ENCODE assay signal across 9 cellular contexts in genomic region chr13:97257800-97258799, GRCh38. TPM values are rescaled to one million over a fixed set of nuclear protein-coding genes. Genes with fewer than 3 reads are reported as not detected.
DNase-seq lines count a peak whose midpoint lies in the region; ATAC-seq, FAIRE-seq and TF ChIP-seq lines count a peak whose summit lies in the region.
"Had no signal": no experiment of that assay in that cellular context is flagged by ENCODE, and none has a peak within 500 bp of the region (broad histone marks: within the 10 kb centered on the region; RNA-seq: fewer than 3 reads in every experiment).

No MANE protein-coding gene starts in this region.

- H3K27ac ChIP-seq in kidney (ENCODE audit: low read depth in 2 of 2, low read length in 2 of 2) (peak overlapping the region; percentile 26 to 79), thyroid gland (peak overlapping the region in 2 of 3 donors; percentile 21 to 49)

- no peaks in the 10 kb centered on the region for H3K27me3 ChIP-seq in H7 (ENCODE audit: control insufficient read depth, insufficient read depth, low read length)
- no peaks in the 10 kb centered on the region for H3K27me3 ChIP-seq in thyroid gland

- H3K4me3 ChIP-seq in H7 (ENCODE audit: insufficient read depth, low read depth, low read length), result no peak overlapping the region
- no peak overlapping the region for H3K4me3 ChIP-seq in kidney (ENCODE audit: low read length in 2 of 2)
- no peak overlapping the region for H3K4me3 ChIP-seq in thyroid gland (replicated peaks in 1 of 3)

- H3K4me3 Mint-ChIP-seq in MCF 10A (ENCODE audit: unreplicated experiment), result peak overlapping the region; percentile 56
- H3K4me3 Mint-ChIP-seq: brain had no signal

- POLR2A ChIA-PET in MCF 10A (lab: Yijun Ruan, JAX), result interaction anchor here (0.6 to 8.5 kb wide), 14 partner anchors 9 to 1742 kb away, joined by 3 to 423 read pairs (median 4); partner anchors contain the start of genes MBNL2 and RAP2A

- no peaks in the 10 kb centered on the region for H3K36me3 ChIP-seq in H7 (replicated peaks; ENCODE audit: control insufficient read depth, insufficient read depth, low read length)
- no peaks in the 10 kb centered on the region for H3K36me3 ChIP-seq in kidney (ENCODE audit: control insufficient read depth in 1 of 2, insufficient read depth in 2 of 2, low read length in 2 of 2)
- no peaks in the 10 kb centered on the region for H3K36me3 ChIP-seq in thyroid gland

- no peak for TF ChIP-seq POLR2A in thyroid gland (IDR thresholded peaks at IDR 0.05)

- TF ChIP-seq CTCF in MCF 10A (IDR thresholded peaks at IDR 0.05; ENCODE audit: unreplicated experiment) (no peak), kidney (IDR thresholded peaks at IDR 0.05; ENCODE audit: borderline replicate concordance, extremely low read depth, insufficient read depth) (no peak), thyroid gland (IDR thresholded peaks at IDR 0.05) (no peak)

- H3K9me3 Mint-ChIP-seq in MCF 10A (ENCODE audit: unreplicated experiment), result no peaks in the 10 kb centered on the region

- H3K27ac Mint-ChIP-seq in MCF 10A (ENCODE audit: low read depth, unreplicated experiment), result peak overlapping the region; percentile 96

- peak; percentile 62 for FAIRE-seq in kidney (lab: Jason Lieb, UNC)

- CTCF ChIA-PET in MCF 10A (lab: Yijun Ruan, JAX), result interaction anchor here (0.5 to 6.8 kb wide), 14 partner anchors 11 to 240 kb away, joined by 3 to 77 read pairs (median 4); partner anchors contain the start of gene MBNL2

- 75 to 80% methylated on average over 13 of the region's 13 CpGs for WGBS in thyroid gland, 2 donors

- intact Hi-C loops in MCF 10A (cut with micrococcal nuclease), result loop anchor here (1.0 kb wide), 2 partner anchors 16 to 86 kb away; no protein-coding TSS in a partner anchor
- intact Hi-C loops in kidney (cut with DNase I), result no loop called here
- intact Hi-C loops in thyroid gland (cut with DNase I), result no loop called here

- H3K9me3 ChIP-seq in kidney (ENCODE audit: control insufficient read depth in 1 of 2, low read length in 2 of 2) (no peaks in the 10 kb centered on the region), thyroid gland (no peaks in the 10 kb centered on the region)

- BruUV-seq in MCF 10A (replicated peaks; lab: Mats Ljungman, UMichigan), result TSS peak; percentile 28

- H3K27me3 Mint-ChIP-seq in MCF 10A (ENCODE audit: insufficient read depth, unreplicated experiment), result no peaks in the 10 kb centered on the region
- H3K27me3 Mint-ChIP-seq: brain had no signal

- H3K4me1 ChIP-seq in kidney (ENCODE audit: control insufficient read depth in 1 of 2, insufficient read depth in 1 of 2, low read depth in 1 of 2, low read length in 2 of 2), result peaks cover 29 to 32% of the 10 kb centered on the region in 2 donors
- peaks cover 19 to 63% of the 10 kb centered on the region in 2 donors for H3K4me1 ChIP-seq in thyroid gland

- peak; percentile 74 to 75 for ATAC-seq in activated CD4-positive, CD25-positive, alpha-beta regulatory T cell treated with anti-CD3 and anti-CD28 coated beads, Interleukin-2, amount 50 U/mL, for 24 hours

- H3K9ac ChIP-seq in kidney (ENCODE audit: low read length in 2 of 2), result no peak overlapping the region

- H3K4me1 Mint-ChIP-seq in MCF 10A (ENCODE audit: insufficient read depth, unreplicated experiment), result peaks cover 74% of the 10 kb centered on the region

- H3K36me3 Mint-ChIP-seq in MCF 10A (ENCODE audit: insufficient read depth, unreplicated experiment), result no peaks in the 10 kb centered on the region

- no peak for DNase-seq in activated CD4-positive, CD25-positive, alpha-beta regulatory T cell (lab: John Stamatoyannopoulos, UW)
- DNase-seq in H7 (peak; percentile 65), LoVo (ENCODE audit: low spot score) (peak; percentile 82), MCF 10A (ENCODE audit: unreplicated experiment) (peak; percentile 83), kidney (peak; percentile 89), thyroid gland (no peak), NCI-H2171 (lab: John Stamatoyannopoulos, UW) (no peak)

RNA-seq across cellular contexts. Expression of gene MBNL2, which starts 36.0 kb away (rescaled TPM):
- 0.37 and 1.0 TPM in 2 replicates for total RNA-seq in H7 (2014; rRNA removed; shearing (Covaris generic))
- total RNA-seq in MCF 10A (2022) (74.3 and 85.8 TPM in 2 replicates), kidney (70.5 TPM), thyroid gland (10 to 100 TPM; 93.4 to 99.9 (median 98.3) TPM)
- 18.8 TPM for polyA plus RNA-seq in kidney (ENCODE audit: insufficient read depth, low read depth, low replicate concordance)

Comparison
In these comparisons a context has a peak if more than half of its experiments do, and no peak if none do; other contexts are left out.
1. DNase-seq: peak in H7 (single experiment), LoVo (single experiment), MCF 10A (single experiment) and kidney (single experiment); none in activated CD4-positive, CD25-positive, alpha-beta regulatory T cell (0 of 4), thyroid gland (0 of 2) and NCI-H2171 (single experiment).
2. RNA of gene MBNL2, which starts 36.0 kb away (total RNA-seq): 93.4 to 99.9 TPM in thyroid gland, 74.3 to 85.8 TPM in MCF 10A and 70.5 TPM in kidney (single experiment); 0.37 to 1.0 TPM in H7; every median in the first group is over 10 times any median in the second.